Comparison of ENCODE assay signal across 1 cellular context in the genomic region with DNA sequence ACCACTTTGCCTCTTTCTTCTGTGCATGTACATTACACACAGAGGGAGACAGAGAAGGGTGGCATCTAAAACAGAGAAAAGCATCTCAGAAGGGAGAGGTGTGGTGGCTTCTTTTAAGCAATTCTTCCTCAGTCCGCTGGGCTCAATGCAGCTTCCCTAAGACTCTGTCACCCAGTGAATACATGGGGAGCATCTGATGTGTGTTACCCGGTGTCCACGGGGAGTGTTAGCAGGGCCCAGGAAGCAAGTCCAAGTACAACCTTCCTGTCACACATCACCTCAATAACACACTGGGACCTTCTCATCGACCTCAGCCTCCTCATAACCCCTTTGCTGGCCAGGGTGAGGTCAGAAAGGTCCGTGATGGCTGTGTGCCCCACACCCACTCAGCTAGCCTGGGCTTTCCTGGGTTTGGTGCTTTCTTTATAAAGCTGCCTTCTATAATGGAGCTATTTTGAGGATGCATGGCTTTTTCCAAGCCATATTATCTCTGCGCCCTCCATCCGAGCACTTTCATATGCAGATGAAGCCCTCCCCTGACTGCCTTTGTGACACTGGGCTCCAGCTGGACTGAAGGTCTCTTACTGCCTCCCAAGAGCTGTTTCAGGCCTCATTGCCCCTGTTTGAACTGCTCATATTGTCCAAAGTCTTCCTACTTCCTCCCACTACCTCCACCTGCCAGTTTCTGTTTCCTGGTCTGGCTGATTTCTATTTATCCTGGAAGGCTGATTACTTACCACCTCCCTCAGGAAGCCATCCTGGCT.
TF ChIP-seq lines count a peak whose summit lies in the region.

No MANE protein-coding gene starts in this region.

TF ChIP-seq in GM23338, 12 proteins besides CTCF, POLR2A, EP300 and RAD21:
- TF ChIP-seq, protein P1, sequence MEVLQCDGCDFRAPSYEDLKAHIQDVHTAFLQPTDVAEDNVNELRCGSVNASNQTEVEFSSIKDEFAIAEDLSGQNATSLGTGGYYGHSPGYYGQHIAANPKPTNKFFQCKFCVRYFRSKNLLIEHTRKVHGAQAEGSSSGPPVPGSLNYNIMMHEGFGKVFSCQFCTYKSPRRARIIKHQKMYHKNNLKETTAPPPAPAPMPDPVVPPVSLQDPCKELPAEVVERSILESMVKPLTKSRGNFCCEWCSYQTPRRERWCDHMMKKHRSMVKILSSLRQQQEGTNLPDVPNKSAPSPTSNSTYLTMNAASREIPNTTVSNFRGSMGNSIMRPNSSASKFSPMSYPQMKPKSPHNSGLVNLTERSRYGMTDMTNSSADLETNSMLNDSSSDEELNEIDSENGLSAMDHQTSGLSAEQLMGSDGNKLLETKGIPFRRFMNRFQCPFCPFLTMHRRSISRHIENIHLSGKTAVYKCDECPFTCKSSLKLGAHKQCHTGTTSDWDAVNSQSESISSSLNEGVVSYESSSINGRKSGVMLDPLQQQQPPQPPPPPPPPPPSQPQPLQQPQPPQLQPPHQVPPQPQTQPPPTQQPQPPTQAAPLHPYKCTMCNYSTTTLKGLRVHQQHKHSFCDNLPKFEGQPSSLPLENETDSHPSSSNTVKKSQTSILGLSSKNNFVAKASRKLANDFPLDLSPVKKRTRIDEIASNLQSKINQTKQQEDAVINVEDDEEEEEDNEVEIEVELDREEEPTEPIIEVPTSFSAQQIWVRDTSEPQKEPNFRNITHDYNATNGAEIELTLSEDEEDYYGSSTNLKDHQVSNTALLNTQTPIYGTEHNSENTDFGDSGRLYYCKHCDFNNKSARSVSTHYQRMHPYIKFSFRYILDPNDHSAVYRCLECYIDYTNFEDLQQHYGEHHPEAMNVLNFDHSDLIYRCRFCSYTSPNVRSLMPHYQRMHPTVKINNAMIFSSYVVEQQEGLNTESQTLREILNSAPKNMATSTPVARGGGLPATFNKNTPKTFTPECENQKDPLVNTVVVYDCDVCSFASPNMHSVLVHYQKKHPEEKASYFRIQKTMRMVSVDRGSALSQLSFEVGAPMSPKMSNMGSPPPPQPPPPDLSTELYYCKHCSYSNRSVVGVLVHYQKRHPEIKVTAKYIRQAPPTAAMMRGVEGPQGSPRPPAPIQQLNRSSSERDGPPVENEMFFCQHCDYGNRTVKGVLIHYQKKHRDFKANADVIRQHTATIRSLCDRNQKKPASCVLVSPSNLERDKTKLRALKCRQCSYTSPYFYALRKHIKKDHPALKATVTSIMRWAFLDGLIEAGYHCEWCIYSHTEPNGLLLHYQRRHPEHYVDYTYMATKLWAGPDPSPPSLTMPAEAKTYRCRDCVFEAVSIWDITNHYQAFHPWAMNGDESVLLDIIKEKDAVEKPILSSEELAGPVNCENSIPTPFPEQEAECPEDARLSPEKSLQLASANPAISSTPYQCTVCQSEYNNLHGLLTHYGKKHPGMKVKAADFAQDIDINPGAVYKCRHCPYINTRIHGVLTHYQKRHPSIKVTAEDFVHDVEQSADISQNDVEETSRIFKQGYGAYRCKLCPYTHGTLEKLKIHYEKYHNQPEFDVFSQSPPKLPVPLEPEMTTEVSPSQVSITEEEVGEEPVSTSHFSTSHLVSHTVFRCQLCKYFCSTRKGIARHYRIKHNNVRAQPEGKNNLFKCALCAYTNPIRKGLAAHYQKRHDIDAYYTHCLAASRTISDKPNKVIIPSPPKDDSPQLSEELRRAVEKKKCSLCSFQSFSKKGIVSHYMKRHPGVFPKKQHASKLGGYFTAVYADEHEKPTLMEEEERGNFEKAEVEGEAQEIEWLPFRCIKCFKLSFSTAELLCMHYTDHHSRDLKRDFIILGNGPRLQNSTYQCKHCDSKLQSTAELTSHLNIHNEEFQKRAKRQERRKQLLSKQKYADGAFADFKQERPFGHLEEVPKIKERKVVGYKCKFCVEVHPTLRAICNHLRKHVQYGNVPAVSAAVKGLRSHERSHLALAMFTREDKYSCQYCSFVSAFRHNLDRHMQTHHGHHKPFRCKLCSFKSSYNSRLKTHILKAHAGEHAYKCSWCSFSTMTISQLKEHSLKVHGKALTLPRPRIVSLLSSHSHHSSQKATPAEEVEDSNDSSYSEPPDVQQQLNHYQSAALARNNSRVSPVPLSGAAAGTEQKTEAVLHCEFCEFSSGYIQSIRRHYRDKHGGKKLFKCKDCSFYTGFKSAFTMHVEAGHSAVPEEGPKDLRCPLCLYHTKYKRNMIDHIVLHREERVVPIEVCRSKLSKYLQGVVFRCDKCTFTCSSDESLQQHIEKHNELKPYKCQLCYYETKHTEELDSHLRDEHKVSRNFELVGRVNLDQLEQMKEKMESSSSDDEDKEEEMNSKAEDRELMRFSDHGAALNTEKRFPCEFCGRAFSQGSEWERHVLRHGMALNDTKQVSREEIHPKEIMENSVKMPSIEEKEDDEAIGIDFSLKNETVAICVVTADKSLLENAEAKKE (CRISPR knock-in tag; IDR thresholded peaks at IDR 0.05), result no peak
- TF ChIP-seq NANOG (IDR thresholded peaks at IDR 0.05; ENCODE audit: borderline replicate concordance), result no peak
- no peak for TF ChIP-seq CREB1 (CRISPR knock-in tag; IDR thresholded peaks at IDR 0.05; ENCODE audit: low read depth)
- no peak for TF ChIP-seq EZH2 (IDR thresholded peaks at IDR 0.05; ENCODE audit: low read depth, unreplicated experiment)
- TF ChIP-seq STAT1 (IDR thresholded peaks at IDR 0.05; ENCODE audit: unreplicated experiment), result no peak
- no peak for TF ChIP-seq ZNF114 (CRISPR knock-in tag; IDR thresholded peaks at IDR 0.05)
- TF ChIP-seq, protein P2, sequence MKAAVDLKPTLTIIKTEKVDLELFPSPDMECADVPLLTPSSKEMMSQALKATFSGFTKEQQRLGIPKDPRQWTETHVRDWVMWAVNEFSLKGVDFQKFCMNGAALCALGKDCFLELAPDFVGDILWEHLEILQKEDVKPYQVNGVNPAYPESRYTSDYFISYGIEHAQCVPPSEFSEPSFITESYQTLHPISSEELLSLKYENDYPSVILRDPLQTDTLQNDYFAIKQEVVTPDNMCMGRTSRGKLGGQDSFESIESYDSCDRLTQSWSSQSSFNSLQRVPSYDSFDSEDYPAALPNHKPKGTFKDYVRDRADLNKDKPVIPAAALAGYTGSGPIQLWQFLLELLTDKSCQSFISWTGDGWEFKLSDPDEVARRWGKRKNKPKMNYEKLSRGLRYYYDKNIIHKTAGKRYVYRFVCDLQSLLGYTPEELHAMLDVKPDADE (IDR thresholded peaks at IDR 0.05), result no peak
- no peak for TF ChIP-seq ZNF331 (CRISPR knock-in tag; IDR thresholded peaks at IDR 0.05; ENCODE audit: low read depth)
- TF ChIP-seq POLR2AphosphoS5 (IDR thresholded peaks at IDR 0.05; ENCODE audit: low read depth), result no peak
